Comparison of ENCODE assay signal across 2 cellular contexts in the genomic region with DNA sequence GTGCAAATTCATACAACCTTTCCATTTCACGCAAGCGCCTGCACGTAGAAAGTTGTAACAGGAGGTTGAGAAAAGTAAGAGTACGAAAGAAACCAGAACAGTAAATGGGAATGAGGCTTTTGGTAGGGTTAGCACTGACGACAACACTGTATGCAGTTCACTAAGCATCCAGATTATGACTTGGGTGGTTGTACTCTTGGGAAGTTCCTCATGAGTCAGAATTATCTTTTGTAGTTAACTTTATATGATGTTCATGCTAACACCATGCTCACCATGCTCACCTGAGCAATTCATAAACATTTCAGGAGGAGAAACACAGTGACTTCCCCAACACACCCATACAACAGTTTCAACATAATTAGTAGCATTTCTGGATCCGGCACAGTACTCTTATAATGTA.
TF ChIP-seq lines count a peak whose summit lies in the region.

No MANE protein-coding gene starts in this region.

TF ChIP-seq in IMR-90, 13 proteins besides CTCF, POLR2A, EP300 and RAD21:
- no peak for TF ChIP-seq MAZ (IDR thresholded peaks at IDR 0.05; ENCODE audit: borderline replicate concordance, low read depth, low read length)
- no peak for TF ChIP-seq FOS (IDR thresholded peaks at IDR 0.05; ENCODE audit: low read depth, low read length)

TF ChIP-seq in GM12891, 5 proteins besides CTCF, POLR2A, EP300 and RAD21:
- TF ChIP-seq TAF1 (IDR thresholded peaks at IDR 0.05; ENCODE audit: low read depth, low read length) (no peak), POU2F2 (IDR thresholded peaks at IDR 0.05; ENCODE audit: low read depth, low read length) (no peak), POLR2AphosphoS5 (IDR thresholded peaks at IDR 0.05; ENCODE audit: low read depth, low read length) (no peak), PAX5 (IDR thresholded peaks at IDR 0.05; ENCODE audit: insufficient read depth, low read length, severe bottlenecking) (no peak), SPI1 (IDR thresholded peaks at IDR 0.05; ENCODE audit: low read depth, low read length) (no peak)
